In the genomic region with DNA sequence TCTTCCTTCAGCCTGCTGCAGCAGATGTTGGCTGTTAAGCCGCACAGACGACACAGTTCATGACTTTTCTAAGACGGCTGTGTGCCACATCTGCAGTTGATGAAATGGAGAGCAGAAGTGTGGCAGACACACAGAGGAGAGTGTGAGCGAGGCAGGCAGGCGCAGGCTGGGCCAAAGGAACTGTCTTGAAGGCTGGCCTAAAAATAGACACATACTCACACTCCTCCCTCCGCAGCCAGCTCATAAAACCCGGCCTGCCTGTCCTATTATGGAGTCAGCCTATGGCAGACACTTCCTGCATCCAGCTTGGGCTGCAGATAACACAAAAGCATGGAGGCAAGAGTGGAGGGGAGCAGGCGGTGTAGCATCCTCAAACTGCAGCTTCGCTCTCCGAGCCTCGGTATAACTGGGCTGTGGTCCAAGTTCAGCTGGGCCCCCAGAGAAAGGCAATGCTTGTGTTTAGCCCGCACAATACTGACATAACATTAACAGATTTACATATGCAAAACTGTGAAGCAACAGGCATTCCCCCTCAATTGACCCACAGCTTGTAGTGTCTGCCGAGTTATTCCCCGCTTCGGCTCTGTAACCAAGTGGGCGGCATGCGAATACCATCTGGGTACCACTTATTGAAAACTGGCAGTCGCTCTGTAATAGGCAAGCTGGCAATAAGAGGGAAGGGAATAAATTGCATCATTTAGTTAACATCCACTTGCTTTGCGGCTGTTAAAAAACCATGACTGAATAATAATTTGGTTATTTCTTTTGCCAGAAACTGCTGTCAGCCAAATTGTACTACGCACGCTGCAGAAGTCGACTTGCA, we compare ENCODE assay signal across 8 cellular contexts. TPM values are rescaled to one million over a fixed set of nuclear protein-coding genes. Genes with fewer than 3 reads are reported as not detected.
DNase-seq lines count a peak whose midpoint lies in the region; FAIRE-seq and TF ChIP-seq lines count a peak whose summit lies in the region.

No MANE protein-coding gene starts in this region.

- H3K4me3 Mint-ChIP-seq in Caco-2 (ENCODE audit: unreplicated experiment): no peak overlapping the region

- H3K4me1 Mint-ChIP-seq in Caco-2 (ENCODE audit: low read depth, unreplicated experiment): peaks cover 25% of the 10 kb centered on the region

- H3K27ac ChIP-seq in breast epithelium (peak overlapping the region; percentile 52 to 59), kidney (ENCODE audit: low read depth in 2 of 2, low read length in 2 of 2) (no peak overlapping the region)

- H3K4me3 ChIP-seq in breast epithelium (peak overlapping the region in 2 of 3 donors; percentile 13 to 52), kidney (ENCODE audit: low read length in 2 of 2) (no peak overlapping the region), Caco-2 (ENCODE audit: low read depth, low read length) (no peak overlapping the region)

- no peaks in the 10 kb centered on the region for H3K9me3 Mint-ChIP-seq in Caco-2 (ENCODE audit: unreplicated experiment)

- CTCF ChIA-PET in Caco-2 (lab: Charles Lee): no interaction called here

- DNase-seq in DMS153 (lab: John Stamatoyannopoulos, UW) (peak; percentile 57), H54 (ENCODE audit: insufficient read length, low spot score) (peak; percentile 55), NCI-H2227 treated with DMSO at 0.1 percent for 48 hours (lab: John Stamatoyannopoulos, UW) (peak; percentile 43), breast epithelium (ENCODE audit: low spot score in 2 of 2) (peak; percentile 42 to 60), kidney (peak; percentile 93), superior temporal gyrus (ENCODE audit: extremely low spot score) (peak; percentile 76), Caco-2 (no peak)
- no peak for DNase-seq in activated CD8-positive, alpha-beta memory T cell treated with anti-CD3 and anti-CD28 coated beads, Interleukin-2, amount 50 U/mL, for 48 hours

- no TSS peak for BruUV-seq in Caco-2 (replicated peaks; lab: Mats Ljungman, UMichigan)

- no peak overlapping the region for H3K9ac ChIP-seq in kidney (ENCODE audit: low read length in 2 of 2)

- peak; percentile 86 for FAIRE-seq in H54 (lab: Jason Lieb, UNC)
- FAIRE-seq in kidney (lab: Jason Lieb, UNC): no peak

- no peaks in the 10 kb centered on the region for H3K27me3 Mint-ChIP-seq in Caco-2 (ENCODE audit: insufficient read depth, unreplicated experiment)

- TF ChIP-seq POLR2A in H54 (IDR thresholded peaks at IDR 0.05; ENCODE audit: low read depth, low read length): 0 out of 2 replicates have a peak, but pooled peaks have one; percentile 12
- TF ChIP-seq POLR2A in breast epithelium (IDR thresholded peaks at IDR 0.05): no peak

- H3K9me3 ChIP-seq in breast epithelium: no peaks in the 10 kb centered on the region
- H3K9me3 ChIP-seq in kidney (ENCODE audit: control insufficient read depth in 1 of 2, low read length in 2 of 2): no peaks in the 10 kb centered on the region
- H3K9me3 ChIP-seq in Caco-2: no peaks in the 10 kb centered on the region

- H3K36me3 Mint-ChIP-seq in Caco-2 (ENCODE audit: insufficient read depth, unreplicated experiment): no peaks in the 10 kb centered on the region

- no peaks in the 10 kb centered on the region for H3K27me3 ChIP-seq in breast epithelium
- H3K27me3 ChIP-seq in Caco-2 (replicated peaks; ENCODE audit: control insufficient read depth, insufficient read depth, low read length): no peaks in the 10 kb centered on the region

- intact Hi-C loops in breast epithelium (cut with DNase I; ENCODE audit: low total_unique reads) (no loop called here), kidney (cut with DNase I) (no loop called here), Caco-2 (cut with micrococcal nuclease; ENCODE audit: unreplicated experiment) (no loop called here)

- H3K36me3 ChIP-seq in breast epithelium (no peaks in the 10 kb centered on the region), kidney (ENCODE audit: control insufficient read depth in 1 of 2, insufficient read depth in 2 of 2, low read length in 2 of 2) (no peaks in the 10 kb centered on the region), Caco-2 (ENCODE audit: control insufficient read depth, insufficient read depth, low read length) (peaks cover 1% of the 10 kb centered on the region)

- no peak overlapping the region for H3K27ac Mint-ChIP-seq in Caco-2 (ENCODE audit: unreplicated experiment)

- POLR2A ChIA-PET in Caco-2 (lab: Charles Lee): no interaction called here

- H3K4me1 ChIP-seq in breast epithelium (no peaks in the 10 kb centered on the region), kidney (ENCODE audit: control insufficient read depth in 1 of 2, insufficient read depth in 1 of 2, low read depth in 1 of 2, low read length in 2 of 2) (peaks cover 0 to 5% of the 10 kb centered on the region in 2 donors), Caco-2 (peaks cover 30% of the 10 kb centered on the region)

- TF ChIP-seq CTCF in breast epithelium (IDR thresholded peaks at IDR 0.05) (no peak), kidney (IDR thresholded peaks at IDR 0.05; ENCODE audit: borderline replicate concordance, extremely low read depth, insufficient read depth) (no peak), Caco-2 (IDR thresholded peaks at IDR 0.05; ENCODE audit: insufficient read depth in 1 of 2, low read depth in 1 of 2, low read length in 1 of 2, severe bottlenecking in 1 of 2, unreplicated experiment in 1 of 2) (no peak)

RNA-seq across cellular contexts. Expression of a gene that starts 40.8 kb away (rescaled TPM):
- total RNA-seq in breast epithelium: 100 to 1,000 TPM in 2 of 3 donors, 10 to 100 TPM in 1; 61.9 to 267 (median 146) TPM
- total RNA-seq in kidney: 87.2 TPM
- 6.7 TPM for polyA plus RNA-seq in kidney (ENCODE audit: insufficient read depth, low read depth, low replicate concordance)
- total RNA-seq in Caco-2 (2022): 131 and 155 TPM in 2 replicates

Comparison
In these comparisons a context has a peak if more than half of its experiments do, and no peak if none do; other contexts are left out.
1. DNase-seq: peak in DMS153 (single experiment), H54 (single experiment), NCI-H2227 treated with DMSO at 0.1 percent for 48 hours (single experiment), breast epithelium (2 of 2), kidney (single experiment) and superior temporal gyrus (single experiment); none in activated CD8-positive, alpha-beta memory T cell treated with anti-CD3 and anti-CD28 coated beads, Interleukin-2, amount 50 U/mL, for 48 hours (single experiment) and Caco-2 (0 of 2).
2. H3K27ac ChIP-seq: peak in breast epithelium (2 of 2); none in kidney (0 of 2).
3. H3K4me3 ChIP-seq: peak in breast epithelium (2 of 3); none in kidney (0 of 2) and Caco-2 (single experiment).